Comparison of ENCODE assay signal across 20 cellular contexts in genomic region chr2:72754628-72755320, GRCh38.
DNase-seq lines count a peak whose midpoint lies in the region; ATAC-seq, FAIRE-seq and TF ChIP-seq lines count a peak whose summit lies in the region.
"Had no signal": no experiment of that assay in that cellular context is flagged by ENCODE, and none has a peak within 500 bp of the region (broad histone marks: within the 10 kb centered on the region; RNA-seq: fewer than 3 reads in every experiment).

No MANE protein-coding gene starts in this region.

- peak overlapping the region; percentile 49 for H3K27ac ChIP-seq in HepG2 (ENCODE audit: extremely low read length, insufficient read depth, low read length)
- no peak overlapping the region for H3K27ac ChIP-seq in right lobe of liver
- H3K27ac ChIP-seq: C4-2B had no signal

- H3K79me2 ChIP-seq in HepG2 (ENCODE audit: insufficient read depth, low read length), result no peaks in the 10 kb centered on the region

- no TSS peak for BruUV-seq in HepG2 (replicated peaks; lab: Mats Ljungman, UMichigan)

- peak; percentile 42 for ATAC-seq in HepG2
- ATAC-seq in right lobe of liver, result no peak
- ATAC-seq in left colon, result peak; percentile 27
- ATAC-seq in GM18861 (IDR thresholded peaks at IDR 0.05; ENCODE audit: unreplicated experiment), result no peak
- ATAC-seq: K562 had no signal

- no peaks in the 10 kb centered on the region for H4K20me1 ChIP-seq in HepG2 (ENCODE audit: insufficient read depth, low read length)

- H3K27me3 ChIP-seq in HepG2 (ENCODE audit: control insufficient read depth in 1 of 2, insufficient read depth in 2 of 2, low read length in 2 of 2) (no peaks in the 10 kb centered on the region), right lobe of liver (no peaks in the 10 kb centered on the region)

- H2AFZ ChIP-seq in HepG2 (ENCODE audit: low read length), result no peak overlapping the region

- peak; percentile 89 for DNase-seq in HepG2 (ENCODE audit: low spot score)
- no peak for DNase-seq in right lobe of liver
- DNase-seq in amniotic epithelial cell (ENCODE audit: low read depth), result peak; percentile 76
- no peak for DNase-seq in left colon
- no peak for DNase-seq in Kasumi-1 (lab: John Stamatoyannopoulos, UW)
- DNase-seq in mesenteric fat pad (ENCODE audit: low spot score), result no peak
- DNase-seq: DMS53, EL, GF-D8, MM.1S, NCI-H1092, NCI-H1436, NCI-H510A, NCI-H748 treated with DMSO at 0.1 percent for 48 hours, SIG-M5 had no signal

- no peak overlapping the region for H3K9ac ChIP-seq in HepG2 (ENCODE audit: insufficient read depth, low read depth, low read length)

- FAIRE-seq in HepG2 (lab: Jason Lieb, UNC), result no peak
- FAIRE-seq: D721Med, H54, K562 had no signal

- POLR2A ChIA-PET in HepG2 (lab: Yijun Ruan, JAX), result no interaction called here

- TF ChIP-seq RAD21 in HepG2 (CRISPR knock-in tag; IDR thresholded peaks at IDR 0.05), result no peak

- in situ Hi-C loops in HepG2 (cut with HindIII; ENCODE audit: extremely low pct_ligation_motif_present, low pct_unique_long_range_greater_than_20kb), result no loop called here

- peak overlapping the region; percentile 21; the same call in 1 of the 2 replicates for H3K4me2 ChIP-seq in HepG2 (ENCODE audit: low read depth, low read length)

- no peaks in the 10 kb centered on the region for H3K36me3 ChIP-seq in HepG2 (replicated peaks in 1 of 2; ENCODE audit: control insufficient read depth in 1 of 2, insufficient read depth in 2 of 2, low read length in 2 of 2)
- H3K36me3 ChIP-seq in right lobe of liver, result no peaks in the 10 kb centered on the region

- H3K9me3 ChIP-seq in HepG2 (ENCODE audit: low read length) (no peaks in the 10 kb centered on the region), right lobe of liver (no peaks in the 10 kb centered on the region)

- H3K4me1 ChIP-seq in HepG2 (ENCODE audit: insufficient read depth, low read length) (peaks cover 68% of the 10 kb centered on the region), right lobe of liver (peaks cover 0 to 6% (median under 1%) of the 10 kb centered on the region in 4 donors)

- 93% methylated on average over 3 of the region's 3 CpGs for WGBS in HepG2 (ENCODE audit: low lambda C conversion rate)
- 96% methylated on average over 3 of the region's 3 CpGs for WGBS in right lobe of liver (ENCODE audit: insufficient coverage, low coverage, low lambda C conversion rate, missing lambda C conversion rate)

- TF ChIP-seq POLR2A in HepG2 (IDR thresholded peaks at IDR 0.05; ENCODE audit: insufficient read depth in 1 of 2, low read depth in 2 of 2, low read length in 2 of 2) (no peak), right lobe of liver (IDR thresholded peaks at IDR 0.05) (no peak)

- TF ChIP-seq CTCF in HepG2 (CRISPR knock-in tag; IDR thresholded peaks at IDR 0.05) (no peak), right lobe of liver (IDR thresholded peaks at IDR 0.05) (no peak)

- intact Hi-C loops in HepG2 (cut with micrococcal nuclease; ENCODE audit: unreplicated experiment), result loop anchor here (5.0 kb wide), 1 partner anchor 32 kb away; no protein-coding TSS in a partner anchor
- intact Hi-C loops in right lobe of liver (cut with DNase I), result no loop called here
- intact Hi-C loops in left colon (cut with DNase I, micrococcal nuclease), result no loop called here

- H3K4me3 ChIP-seq in HepG2 (replicated peaks in 1 of 3; ENCODE audit: insufficient read depth in 1 of 3, low read depth in 2 of 3, low read length in 3 of 3) (peak overlapping the region in 1 of 3 experiments; percentile 7; a peak in 1 of 6 replicates), right lobe of liver (no peak overlapping the region)
- H3K4me3 ChIP-seq: K562 had no signal

- TF ChIP-seq EP300 in HepG2 (IDR thresholded peaks at IDR 0.05; ENCODE audit: low read depth in 2 of 2, low read length in 2 of 2), result peak in 1 of 2 experiments; percentile 76; a peak in 1 of 4 replicates
- no peak for TF ChIP-seq EP300 in HepG2 (CRISPR knock-in tag; IDR thresholded peaks at IDR 0.05; ENCODE audit: borderline replicate concordance)

- CTCF ChIA-PET in HepG2 (lab: Yijun Ruan, JAX; ENCODE audit: low intra/inter-chr PET ratio, low total read pairs), result no interaction called here

TF ChIP-seq in HepG2, 621 proteins besides CTCF, POLR2A, EP300 and RAD21 (continues in another document):
- no peak for TF ChIP-seq SP2 (CRISPR knock-in tag; IDR thresholded peaks at IDR 0.05)
- no peak for TF ChIP-seq THYN1 (CRISPR knock-in tag; IDR thresholded peaks at IDR 0.05; ENCODE audit: borderline replicate concordance, low read depth)
- TF ChIP-seq DRAP1 (CRISPR knock-in tag; IDR thresholded peaks at IDR 0.05), result no peak
- TF ChIP-seq CREB3 (CRISPR knock-in tag; IDR thresholded peaks at IDR 0.05), result no peak
- TF ChIP-seq ZZZ3 (CRISPR knock-in tag; IDR thresholded peaks at IDR 0.05; ENCODE audit: borderline replicate concordance), result no peak
- no peak for TF ChIP-seq CREB1 (IDR thresholded peaks at IDR 0.05)
- TF ChIP-seq CREB1 (CRISPR knock-in tag; IDR thresholded peaks at IDR 0.05), result peak; percentile 24; the same call in 1 of the 2 replicates
- TF ChIP-seq XRCC5 (optimal IDR thresholded peaks at IDR 0.05; ENCODE audit: low read length), result no peak
- no peak for TF ChIP-seq ZNF563 (CRISPR knock-in tag; IDR thresholded peaks at IDR 0.05)
- peak; percentile 63; the same call in 1 of the 2 replicates for TF ChIP-seq ARID5B (CRISPR knock-in tag; IDR thresholded peaks at IDR 0.05)
- TF ChIP-seq ZSCAN21 (CRISPR knock-in tag; IDR thresholded peaks at IDR 0.05; ENCODE audit: borderline replicate concordance), result no peak
- peak; percentile 73 for TF ChIP-seq RXRB (CRISPR knock-in tag; IDR thresholded peaks at IDR 0.05; ENCODE audit: borderline replicate concordance)
- TF ChIP-seq ELF4 (CRISPR knock-in tag; IDR thresholded peaks at IDR 0.05; ENCODE audit: borderline replicate concordance), result no peak
- no peak for TF ChIP-seq ZNF446 (CRISPR knock-in tag; IDR thresholded peaks at IDR 0.05)
- no peak for TF ChIP-seq ZNF275 (CRISPR knock-in tag; IDR thresholded peaks at IDR 0.05; ENCODE audit: borderline replicate concordance)
- no peak for TF ChIP-seq PAF1 (CRISPR knock-in tag; IDR thresholded peaks at IDR 0.05)
- TF ChIP-seq ETV5 (CRISPR knock-in tag; IDR thresholded peaks at IDR 0.05; ENCODE audit: borderline replicate concordance), result no peak
- no peak for TF ChIP-seq TCF7 (IDR thresholded peaks at IDR 0.05; ENCODE audit: low read depth)
- no peak for TF ChIP-seq ZNF282 (IDR thresholded peaks at IDR 0.05; ENCODE audit: partially characterized antibody)

Comparison
In these comparisons a context has a peak if more than half of its experiments do, and no peak if none do; other contexts are left out.
1. ATAC-seq: peak in HepG2 (single experiment) and left colon (single experiment); none in right lobe of liver (0 of 4) and GM18861 (single experiment).
2. DNase-seq: peak in HepG2 (single experiment) and amniotic epithelial cell (single experiment); none in right lobe of liver (0 of 3), left colon (0 of 2), Kasumi-1 (0 of 2) and mesenteric fat pad (single experiment).